8 cellular contexts compared by ENCODE assay signal in the genomic region with DNA sequence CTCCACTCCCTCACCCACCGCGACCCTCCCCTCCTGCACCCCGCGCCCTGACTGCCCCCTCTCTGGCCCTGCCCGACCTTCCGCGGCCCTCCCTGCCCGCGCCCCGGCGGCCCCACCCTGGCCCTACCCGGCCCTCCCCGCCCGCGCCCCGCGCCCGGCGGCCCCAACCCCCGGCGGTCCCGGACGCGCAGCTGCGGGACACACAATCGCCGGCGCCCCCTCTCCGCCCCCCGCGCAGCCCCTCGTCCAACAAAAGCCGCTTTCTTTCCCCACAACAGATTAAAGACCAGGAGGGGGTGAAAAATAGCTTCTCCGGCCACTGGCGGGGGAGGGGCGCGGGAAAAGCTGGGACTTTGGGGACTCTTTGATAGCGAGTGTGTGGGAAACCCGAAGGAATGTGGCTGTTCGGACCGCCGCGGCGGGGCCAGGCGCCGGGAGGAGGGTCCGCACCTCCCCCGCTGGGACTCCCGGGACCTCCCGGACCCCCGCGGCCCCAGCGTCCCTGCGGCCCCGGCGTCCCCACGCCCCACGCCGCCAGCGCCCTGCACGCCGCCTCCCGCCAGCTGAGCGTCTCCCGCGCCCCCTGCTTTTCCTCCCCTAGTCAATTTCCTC. TPM values are rescaled to one million over a fixed set of nuclear protein-coding genes. Genes with fewer than 3 reads are reported as not detected.
A peak's percentile ranks its signal among the peaks of the same experiment; 100 is the strongest.
DNase-seq lines count a peak whose midpoint lies in the region; ATAC-seq and TF ChIP-seq lines count a peak whose summit lies in the region.

No MANE protein-coding gene starts in this region.

- 1 to 2% (median 2%) methylated on average over 40 to 66 of the region's 66 CpGs for WGBS in ovary, 3 donors

- DNase-seq in CD8-positive, alpha-beta T cell: no peak
- no peak for DNase-seq in T-cell
- DNase-seq in glutamatergic neuron: no peak
- DNase-seq in ovary: peak in 4 of 5 donors; percentile 26 to 55 (median 50)
- DNase-seq in foreskin melanocyte: no peak
- no peak for DNase-seq in NCI-H345 treated with DMSO at 0.1 percent for 48 hours (lab: John Stamatoyannopoulos, UW; ENCODE audit: unreplicated experiment)
- DNase-seq in central memory CD4-positive, alpha-beta T cell: no peak

- TF ChIP-seq POLR2A in ovary (IDR thresholded peaks at IDR 0.05): no peak
- no peak for TF ChIP-seq POLR2A in GM18505 (IDR thresholded peaks at IDR 0.05; ENCODE audit: borderline replicate concordance, extremely low read depth, insufficient read depth, insufficient read length)

- ATAC-seq in CD8-positive, alpha-beta T cell: no peak
- ATAC-seq in T-cell (replicated peaks in 1 of 4) (peak in 2 of 4 experiments; percentile 51 to 53), GM18505 (IDR thresholded peaks at IDR 0.05; ENCODE audit: unreplicated experiment) (no peak)

- no peak overlapping the region for H3K27ac ChIP-seq in CD8-positive, alpha-beta T cell (ENCODE audit: low read depth, low read length)
- peak overlapping the region; percentile 33 to 52 for H3K27ac ChIP-seq in ovary

- TF ChIP-seq EP300 in ovary (IDR thresholded peaks at IDR 0.05): no peak

- H3K4me3 ChIP-seq in CD8-positive, alpha-beta T cell (ENCODE audit: low read depth, low read length): peak overlapping the region; percentile 44
- H3K4me3 ChIP-seq in ovary: peak overlapping the region; percentile 55

- H3K4me1 ChIP-seq in CD8-positive, alpha-beta T cell (ENCODE audit: insufficient read depth, low read length): peaks cover 10% of the 10 kb centered on the region
- H3K4me1 ChIP-seq in ovary (ENCODE audit: insufficient read depth): peaks cover 15% of the 10 kb centered on the region

- H3K27me3 Mint-ChIP-seq in CD8-positive, alpha-beta T cell (ENCODE audit: low read depth): peaks cover 5% of the 10 kb centered on the region
- peaks cover 6 to 24% of the 10 kb centered on the region in 2 donors for H3K27me3 Mint-ChIP-seq in T-cell
- peaks cover 11% of the 10 kb centered on the region for H3K27me3 Mint-ChIP-seq in glutamatergic neuron (ENCODE audit: unreplicated experiment)

- H3K4me1 Mint-ChIP-seq in CD8-positive, alpha-beta T cell (ENCODE audit: low read depth): peaks cover 19% of the 10 kb centered on the region
- H3K4me1 Mint-ChIP-seq in T-cell (peaks cover 15 to 22% (median 16%) of the 10 kb centered on the region in 3 donors), glutamatergic neuron (ENCODE audit: low read depth, unreplicated experiment) (peaks cover 7% of the 10 kb centered on the region)

- H3K9me3 ChIP-seq in CD8-positive, alpha-beta T cell (ENCODE audit: low read length): no peaks in the 10 kb centered on the region
- no peaks in the 10 kb centered on the region for H3K9me3 ChIP-seq in ovary

- POLR2A ChIA-PET in CD8-positive, alpha-beta T cell (lab: Charles Lee): interaction anchor here (0.7 to 1.3 kb wide), 4 partner anchors 9 to 51 kb away, joined by 3 to 11 read pairs (median 4); a partner anchor contains a TSS
- POLR2A ChIA-PET in T-cell (lab: Charles Lee): interaction anchor here in 1 of 2 donors (0.6 kb wide), 1 partner anchor 12 kb away, joined by 3 read pairs; no protein-coding TSS in a partner anchor

- H3K27me3 ChIP-seq in CD8-positive, alpha-beta T cell (ENCODE audit: insufficient read depth, low read length): no peaks in the 10 kb centered on the region
- no peaks in the 10 kb centered on the region for H3K27me3 ChIP-seq in ovary

- no peak for TF ChIP-seq CTCF in CD8-positive, alpha-beta T cell (IDR thresholded peaks at IDR 0.05)
- TF ChIP-seq CTCF in glutamatergic neuron (IDR thresholded peaks at IDR 0.05; ENCODE audit: partially characterized antibody, unreplicated experiment) (no peak), ovary (IDR thresholded peaks at IDR 0.05) (no peak)

- H3K4me3 Mint-ChIP-seq in CD8-positive, alpha-beta T cell: peak overlapping the region; percentile 91
- H3K4me3 Mint-ChIP-seq in T-cell (peak overlapping the region; percentile 79 to 89 (median 82)), glutamatergic neuron (ENCODE audit: unreplicated experiment) (peak overlapping the region; percentile 94)

- peaks cover 2% of the 10 kb centered on the region for H3K36me3 Mint-ChIP-seq in CD8-positive, alpha-beta T cell
- H3K36me3 Mint-ChIP-seq in T-cell (no peaks in the 10 kb centered on the region), glutamatergic neuron (ENCODE audit: unreplicated experiment) (peaks cover 5% of the 10 kb centered on the region)

- no peaks in the 10 kb centered on the region for H3K9me3 Mint-ChIP-seq in CD8-positive, alpha-beta T cell
- H3K9me3 Mint-ChIP-seq in T-cell (no peaks in the 10 kb centered on the region), glutamatergic neuron (ENCODE audit: unreplicated experiment) (peaks cover 2% of the 10 kb centered on the region)

- peak overlapping the region; percentile 50 for H3K27ac Mint-ChIP-seq in CD8-positive, alpha-beta T cell
- peak overlapping the region; percentile 46 to 61 for H3K27ac Mint-ChIP-seq in T-cell
- H3K27ac Mint-ChIP-seq in glutamatergic neuron (ENCODE audit: unreplicated experiment): peak overlapping the region; percentile 89

- no peaks in the 10 kb centered on the region for H3K36me3 ChIP-seq in CD8-positive, alpha-beta T cell (ENCODE audit: insufficient read depth, low read length)
- H3K36me3 ChIP-seq in ovary: no peaks in the 10 kb centered on the region

- CTCF ChIA-PET in CD8-positive, alpha-beta T cell (lab: Charles Lee): interaction anchor here (0.6 to 2.3 kb wide), 4 partner anchors 9 to 67 kb away, joined by 3 to 7 read pairs (median 5); a partner anchor contains a TSS
- CTCF ChIA-PET in T-cell (lab: Charles Lee): interaction anchor here in 1 of 2 donors (0.6 to 0.7 kb wide), 3 partner anchors 9 to 74 kb away, joined by 3 to 4 read pairs (median 3); no protein-coding TSS in a partner anchor

- intact Hi-C loops in CD8-positive, alpha-beta T cell (cut with DNase I, micrococcal nuclease): no loop called here
- intact Hi-C loops in ovary (cut with DNase I): no loop called here

RNA-seq across cellular contexts. Expression of a gene that starts 8.8 kb away (rescaled TPM):
- total RNA-seq in CD8-positive, alpha-beta T cell: 10 to 100 TPM; 44.2 to 48.1 TPM
- total RNA-seq in T-cell: 10 to 100 TPM; 20.7 to 99.7 (median 81.3) TPM
- total RNA-seq in glutamatergic neuron (ENCODE audit: unreplicated experiment): 10.9 TPM
- 100 to 1,000 TPM in 4 of 7 donors, 10 to 100 TPM in 3; 44.1 to 274 (median 143) TPM for total RNA-seq in ovary
- polyA plus RNA-seq in ovary: 100 to 1,000 TPM in 1 of 2 donors, 10 to 100 TPM in 1; 37.9 to 257 TPM

RNA-seq across cellular contexts. Expression of a gene that starts 37.1 kb away (rescaled TPM):
- under 1 TPM; 0.19 to 0.38 TPM for total RNA-seq in CD8-positive, alpha-beta T cell
- total RNA-seq in T-cell (1 to 10 TPM; 1.7 to 3.1 (median 2.5) TPM), glutamatergic neuron (ENCODE audit: unreplicated experiment) (5.4 TPM), ovary (1 to 10 TPM in 1 of 7 donors, under 1 TPM in 4, not detected in 2; under 0.01 to 1.1 (median 0.23) TPM)
- under 1 TPM; 0.08 to 0.13 TPM for polyA plus RNA-seq in ovary

Comparison
In these comparisons a context has a peak if more than half of its experiments do, and no peak if none do; other contexts are left out.
1. DNase-seq: peak in ovary (4 of 5); none in CD8-positive, alpha-beta T cell (0 of 7), T-cell (0 of 34), glutamatergic neuron (single experiment), foreskin melanocyte (single experiment), NCI-H345 treated with DMSO at 0.1 percent for 48 hours (single experiment) and central memory CD4-positive, alpha-beta T cell (single experiment).
2. Peak in every context shown above with its lines, with median percentiles within 50 percentile points of each other: H3K27ac Mint-ChIP-seq and H3K4me3 Mint-ChIP-seq.